11 cellular contexts compared by ENCODE assay signal in genomic region chr1:228148196-228148861, GRCh38. TPM values are rescaled to one million over a fixed set of nuclear protein-coding genes. Genes with fewer than 3 reads are reported as not detected.
DNase-seq lines count a peak whose midpoint lies in the region; ATAC-seq and TF ChIP-seq lines count a peak whose summit lies in the region.
"Had no signal": no experiment of that assay in that cellular context is flagged by ENCODE, and none has a peak within 500 bp of the region (broad histone marks: within the 10 kb centered on the region; RNA-seq: fewer than 3 reads in every experiment).

No MANE protein-coding gene starts in this region.

- peaks cover 29 to 48% (median 46%) of the 10 kb centered on the region in 4 donors for H3K36me3 ChIP-seq in stomach

- WGBS in right cardiac atrium, result 49% methylated on average over 18 of the region's 18 CpGs
- WGBS in stomach, 5 donors, result 53 to 62% (median 56%) methylated on average over 11 to 18 of the region's 18 CpGs

- intact Hi-C loops in activated T-helper 1 cell treated with anti-CD3 and anti-CD28 coated beads, Interleukin-12 subunit alpha, Interleukin-12 subunit beta, Interleukin-2, Interleukin-4 antibody, amounts not matched to agents 30 ng/mL and 10 ng/mL and 1 ng/mL, durations not matched to agents 14 hours and 24 hours and 36 hours (cut with micrococcal nuclease), result no loop called here
- intact Hi-C loops in right cardiac atrium (cut with DNase I) (no loop called here), stomach (cut with DNase I; ENCODE audit: low total_unique reads) (loop anchor here (10.0 kb wide), 1 partner anchor 54 kb away; no protein-coding TSS in a partner anchor)

- H3K27me3 ChIP-seq in right cardiac atrium (ENCODE audit: control insufficient read depth, insufficient read depth) (no peaks in the 10 kb centered on the region), stomach (no peaks in the 10 kb centered on the region)

- peaks cover 9% of the 10 kb centered on the region for H3K4me1 Mint-ChIP-seq in activated T-helper 1 cell treated with anti-CD3 and anti-CD28 coated beads, Interleukin-12 subunit alpha, Interleukin-12 subunit beta, Interleukin-2, Interleukin-4 antibody, amounts not matched to agents 30 ng/mL and 10 ng/mL and 1 ng/mL, durations not matched to agents 14 hours and 24 hours and 36 hours (ENCODE audit: low read depth)
- H3K4me1 Mint-ChIP-seq in activated CD4-positive, alpha-beta T cell treated with anti-CD3 and anti-CD28 coated beads, Interleukin-2, amount 10 ng/mL, durations not matched to agents 7 days and 5 days, result peaks cover 10% of the 10 kb centered on the region

- TF ChIP-seq EP300 in stomach (IDR thresholded peaks at IDR 0.05), result no peak

- H3K9me3 ChIP-seq in right cardiac atrium (ENCODE audit: control insufficient read depth, low read length) (no peaks in the 10 kb centered on the region), stomach (no peaks in the 10 kb centered on the region)

- CTCF ChIA-PET in activated CD4-positive, alpha-beta T cell treated with anti-CD3 and anti-CD28 coated beads, Interleukin-2, amount 10 ng/mL, durations not matched to agents 7 days and 5 days (lab: Charles Lee), result interaction anchor here (1.3 to 1.9 kb wide), 2 partner anchors 15 to 19 kb away, joined by 3 to 5 read pairs; no protein-coding TSS in a partner anchor

- no peak for TF ChIP-seq CTCF in GM10266 (IDR thresholded peaks at IDR 0.05; ENCODE audit: control insufficient read depth, insufficient read depth, low read depth, missing control alignments)
- TF ChIP-seq CTCF in stomach (IDR thresholded peaks at IDR 0.05), result no peak

- peak; percentile 8 for DNase-seq in GM10266 (ENCODE audit: extremely low spot score)
- DNase-seq in activated T-helper 1 cell treated with anti-CD3 and anti-CD28 coated beads, Interleukin-12 subunit alpha, Interleukin-12 subunit beta, Interleukin-2, Interleukin-4 antibody, amounts not matched to agents 30 ng/mL and 10 ng/mL and 1 ng/mL, durations not matched to agents 14 hours and 24 hours and 36 hours (ENCODE audit: low spot score), result no peak
- peak; percentile 57 to 78 (median 69) for DNase-seq in right cardiac atrium
- DNase-seq in stomach, result no peak
- DNase-seq in LoVo (ENCODE audit: low spot score), result no peak
- no peak for DNase-seq in middle frontal gyrus (ENCODE audit: extremely low spot score, low spot score)
- DNase-seq in germinal center (ENCODE audit: low spot score), result no peak
- no peak for DNase-seq in activated CD4-positive, alpha-beta T cell treated with anti-CD3 and anti-CD28 coated beads, Interleukin-2, amount 10 ng/mL, durations not matched to agents 7 days and 5 days
- DNase-seq: activated T-cell treated with anti-CD3 and anti-CD28 coated beads, Interleukin-2, amount 50 U/mL, for 48 hours; Kasumi-1; trophoblast cell had no signal

- TF ChIP-seq POLR2A in stomach (IDR thresholded peaks at IDR 0.05), result no peak

- POLR2A ChIA-PET in activated CD4-positive, alpha-beta T cell treated with anti-CD3 and anti-CD28 coated beads, Interleukin-2, amount 10 ng/mL, durations not matched to agents 7 days and 5 days (lab: Charles Lee), result no interaction called here

- H3K27ac ChIP-seq in right cardiac atrium (ENCODE audit: low read length) (peak overlapping the region; percentile 26), stomach (peak overlapping the region in 4 of 5 donors; percentile 79 to 93 (median 88))

- H3K9me3 Mint-ChIP-seq in activated T-helper 1 cell treated with anti-CD3 and anti-CD28 coated beads, Interleukin-12 subunit alpha, Interleukin-12 subunit beta, Interleukin-2, Interleukin-4 antibody, amounts not matched to agents 30 ng/mL and 10 ng/mL and 1 ng/mL, durations not matched to agents 14 hours and 24 hours and 36 hours, result no peaks in the 10 kb centered on the region
- H3K9me3 Mint-ChIP-seq in activated CD4-positive, alpha-beta T cell treated with anti-CD3 and anti-CD28 coated beads, Interleukin-2, amount 10 ng/mL, durations not matched to agents 7 days and 5 days, result no peaks in the 10 kb centered on the region

- H3K4me3 Mint-ChIP-seq in activated T-helper 1 cell treated with anti-CD3 and anti-CD28 coated beads, Interleukin-12 subunit alpha, Interleukin-12 subunit beta, Interleukin-2, Interleukin-4 antibody, amounts not matched to agents 30 ng/mL and 10 ng/mL and 1 ng/mL, durations not matched to agents 14 hours and 24 hours and 36 hours, result no peak overlapping the region
- H3K4me3 Mint-ChIP-seq in activated CD4-positive, alpha-beta T cell treated with anti-CD3 and anti-CD28 coated beads, Interleukin-2, amount 10 ng/mL, durations not matched to agents 7 days and 5 days, result no peak overlapping the region

- H3K4me3 ChIP-seq in right cardiac atrium (ENCODE audit: low read length) (no peak overlapping the region), stomach (no peak overlapping the region)

- H3K27me3 Mint-ChIP-seq in activated T-helper 1 cell treated with anti-CD3 and anti-CD28 coated beads, Interleukin-12 subunit alpha, Interleukin-12 subunit beta, Interleukin-2, Interleukin-4 antibody, amounts not matched to agents 30 ng/mL and 10 ng/mL and 1 ng/mL, durations not matched to agents 14 hours and 24 hours and 36 hours (ENCODE audit: insufficient read depth), result no peaks in the 10 kb centered on the region
- H3K27me3 Mint-ChIP-seq in activated CD4-positive, alpha-beta T cell treated with anti-CD3 and anti-CD28 coated beads, Interleukin-2, amount 10 ng/mL, durations not matched to agents 7 days and 5 days, result no peaks in the 10 kb centered on the region

- H3K4me1 ChIP-seq in right cardiac atrium (ENCODE audit: control insufficient read depth, insufficient read depth, low read length) (peaks cover 15% of the 10 kb centered on the region), stomach (peaks cover 46 to 88% (median 69%) of the 10 kb centered on the region in 4 donors)

- peak overlapping the region; percentile 18 for H3K27ac Mint-ChIP-seq in activated T-helper 1 cell treated with anti-CD3 and anti-CD28 coated beads, Interleukin-12 subunit alpha, Interleukin-12 subunit beta, Interleukin-2, Interleukin-4 antibody, amounts not matched to agents 30 ng/mL and 10 ng/mL and 1 ng/mL, durations not matched to agents 14 hours and 24 hours and 36 hours
- H3K27ac Mint-ChIP-seq in activated CD4-positive, alpha-beta T cell treated with anti-CD3 and anti-CD28 coated beads, Interleukin-2, amount 10 ng/mL, durations not matched to agents 7 days and 5 days, result no peak overlapping the region

- peak; percentile 6 to 33 for ATAC-seq in right cardiac atrium

- no peaks in the 10 kb centered on the region for H3K36me3 Mint-ChIP-seq in activated T-helper 1 cell treated with anti-CD3 and anti-CD28 coated beads, Interleukin-12 subunit alpha, Interleukin-12 subunit beta, Interleukin-2, Interleukin-4 antibody, amounts not matched to agents 30 ng/mL and 10 ng/mL and 1 ng/mL, durations not matched to agents 14 hours and 24 hours and 36 hours (ENCODE audit: low read depth)
- no peaks in the 10 kb centered on the region for H3K36me3 Mint-ChIP-seq in activated CD4-positive, alpha-beta T cell treated with anti-CD3 and anti-CD28 coated beads, Interleukin-2, amount 10 ng/mL, durations not matched to agents 7 days and 5 days (ENCODE audit: low read depth)

RNA-seq across cellular contexts. Expression of gene GJC2, which starts 1.4 kb away (rescaled TPM):
- total RNA-seq in activated T-helper 1 cell treated with anti-CD3 and anti-CD28 coated beads, Interleukin-12 subunit alpha, Interleukin-12 subunit beta, Interleukin-2, Interleukin-4 antibody, amounts not matched to agents 30 ng/mL and 10 ng/mL and 1 ng/mL, durations not matched to agents 14 hours and 24 hours and 36 hours, result 0.61 and 0.93 TPM in 2 replicates
- 1 to 10 TPM; 1.2 to 2.2 (median 1.7) TPM for total RNA-seq in right cardiac atrium
- 1.3 TPM for polyA plus RNA-seq in right cardiac atrium
- 10 to 100 TPM in 1 of 5 donors, 1 to 10 TPM in 2, not detected in 2; 1.3 to 26.6 (median 1.7) TPM for total RNA-seq in stomach
- 1 to 10 TPM in 1 of 3 donors, under 1 TPM in 2; 0.46 to 1.8 (median 0.87) TPM for polyA plus RNA-seq in stomach
- under 1 TPM; 0.40 to 0.62 TPM for total RNA-seq in activated CD4-positive, alpha-beta T cell treated with anti-CD3 and anti-CD28 coated beads, Interleukin-2, amount 10 ng/mL, durations not matched to agents 7 days and 5 days

RNA-seq across cellular contexts. Expression of gene GUK1, which starts 8.2 kb away (rescaled TPM):
- total RNA-seq in activated T-helper 1 cell treated with anti-CD3 and anti-CD28 coated beads, Interleukin-12 subunit alpha, Interleukin-12 subunit beta, Interleukin-2, Interleukin-4 antibody, amounts not matched to agents 30 ng/mL and 10 ng/mL and 1 ng/mL, durations not matched to agents 14 hours and 24 hours and 36 hours, result 201 and 202 TPM in 2 replicates
- total RNA-seq in right cardiac atrium (100 to 1,000 TPM; 151 to 202 (median 169) TPM), stomach (100 to 1,000 TPM; 179 to 326 (median 230) TPM)
- polyA plus RNA-seq in right cardiac atrium (315 TPM), stomach (100 to 1,000 TPM; 457 to 613 (median 592) TPM)
- total RNA-seq in activated CD4-positive, alpha-beta T cell treated with anti-CD3 and anti-CD28 coated beads, Interleukin-2, amount 10 ng/mL, durations not matched to agents 7 days and 5 days, result 100 to 1,000 TPM; 207 to 260 TPM

RNA-seq across cellular contexts. Expression of gene IBA57, which starts 17.3 kb away (rescaled TPM):
- total RNA-seq in activated T-helper 1 cell treated with anti-CD3 and anti-CD28 coated beads, Interleukin-12 subunit alpha, Interleukin-12 subunit beta, Interleukin-2, Interleukin-4 antibody, amounts not matched to agents 30 ng/mL and 10 ng/mL and 1 ng/mL, durations not matched to agents 14 hours and 24 hours and 36 hours, result 7.5 and 8.1 TPM in 2 replicates
- total RNA-seq in right cardiac atrium, result 10 to 100 TPM in 2 of 4 donors, 1 to 10 TPM in 2; 8.3 to 12.0 (median 10.3) TPM
- 4.5 TPM for polyA plus RNA-seq in right cardiac atrium
- total RNA-seq in stomach, result 1 to 10 TPM; 1.2 to 6.1 (median 5.0) TPM
- polyA plus RNA-seq in stomach, result 1 to 10 TPM; 1.4 to 5.3 (median 3.7) TPM
- total RNA-seq in activated CD4-positive, alpha-beta T cell treated with anti-CD3 and anti-CD28 coated beads, Interleukin-2, amount 10 ng/mL, durations not matched to agents 7 days and 5 days, result 1 to 10 TPM; 6.4 to 8.2 TPM

RNA-seq across cellular contexts. Expression of gene MRPL55, which starts 39.2 kb away (rescaled TPM):
- total RNA-seq in activated T-helper 1 cell treated with anti-CD3 and anti-CD28 coated beads, Interleukin-12 subunit alpha, Interleukin-12 subunit beta, Interleukin-2, Interleukin-4 antibody, amounts not matched to agents 30 ng/mL and 10 ng/mL and 1 ng/mL, durations not matched to agents 14 hours and 24 hours and 36 hours, result 53.3 and 61.7 TPM in 2 replicates
- 10 to 100 TPM; 51.6 to 56.5 (median 52.8) TPM for total RNA-seq in right cardiac atrium
- 103 TPM for polyA plus RNA-seq in right cardiac atrium
- total RNA-seq in stomach, result 100 to 1,000 TPM in 1 of 5 donors, 10 to 100 TPM in 4; 18.7 to 101 (median 77.4) TPM
- 100 to 1,000 TPM; 136 to 158 (median 156) TPM for polyA plus RNA-seq in stomach
- total RNA-seq in activated CD4-positive, alpha-beta T cell treated with anti-CD3 and anti-CD28 coated beads, Interleukin-2, amount 10 ng/mL, durations not matched to agents 7 days and 5 days, result 10 to 100 TPM; 38.6 to 44.1 TPM

RNA-seq across cellular contexts. Expression of gene C1orf35, which starts 45.2 kb away (rescaled TPM):
- 27.7 and 30.7 TPM in 2 replicates for total RNA-seq in activated T-helper 1 cell treated with anti-CD3 and anti-CD28 coated beads, Interleukin-12 subunit alpha, Interleukin-12 subunit beta, Interleukin-2, Interleukin-4 antibody, amounts not matched to agents 30 ng/mL and 10 ng/mL and 1 ng/mL, durations not matched to agents 14 hours and 24 hours and 36 hours
- total RNA-seq in right cardiac atrium, result 1 to 10 TPM; 6.3 to 8.6 (median 7.4) TPM
- polyA plus RNA-seq in right cardiac atrium, result 7.9 TPM
- total RNA-seq in stomach, result 10 to 100 TPM in 2 of 5 donors, 1 to 10 TPM in 2, under 1 TPM in 1; 0.58 to 94.7 (median 5.0) TPM
- polyA plus RNA-seq in stomach, result 10 to 100 TPM; 12.8 to 30.5 (median 20.0) TPM
- total RNA-seq in activated CD4-positive, alpha-beta T cell treated with anti-CD3 and anti-CD28 coated beads, Interleukin-2, amount 10 ng/mL, durations not matched to agents 7 days and 5 days, result 10 to 100 TPM; 14.4 to 24.4 TPM

Comparison
In these comparisons a context has a peak if more than half of its experiments do, and no peak if none do; other contexts are left out.
1. DNase-seq: peak in GM10266 (single experiment) and right cardiac atrium (3 of 3); none in activated T-helper 1 cell treated with anti-CD3 and anti-CD28 coated beads, Interleukin-12 subunit alpha, Interleukin-12 subunit beta, Interleukin-2, Interleukin-4 antibody, amounts not matched to agents 30 ng/mL and 10 ng/mL and 1 ng/mL, durations not matched to agents 14 hours and 24 hours and 36 hours (single experiment), stomach (single experiment), LoVo (single experiment), middle frontal gyrus (single experiment), germinal center (single experiment) and activated CD4-positive, alpha-beta T cell treated with anti-CD3 and anti-CD28 coated beads, Interleukin-2, amount 10 ng/mL, durations not matched to agents 7 days and 5 days (single experiment).